ENCODE assay signal across 18 cellular contexts in the genomic region with DNA sequence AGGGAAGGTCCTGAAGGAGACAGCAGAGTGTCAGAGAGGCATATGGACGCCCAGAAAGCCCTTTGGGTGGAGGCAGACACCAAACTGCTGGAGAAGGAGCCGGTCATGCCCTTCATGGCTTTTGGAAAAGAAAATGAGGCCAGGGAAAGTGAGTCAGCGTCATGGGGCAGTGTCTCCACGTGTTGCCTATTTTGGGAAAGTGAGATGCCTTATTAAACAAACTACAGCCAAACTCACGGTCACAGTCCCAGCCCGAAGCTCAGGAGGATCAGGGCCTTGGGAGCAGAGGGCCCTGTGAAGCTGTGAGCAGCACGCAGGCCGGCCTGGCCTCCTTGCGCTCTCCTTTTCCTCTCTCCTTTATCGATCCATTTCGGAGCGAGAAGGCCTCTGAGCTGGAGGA. TPM values are rescaled to one million over a fixed set of nuclear protein-coding genes. Genes with fewer than 3 reads are reported as not detected.
DNase-seq lines count a peak whose midpoint lies in the region; ATAC-seq and TF ChIP-seq lines count a peak whose summit lies in the region.
"Had no signal": no experiment of that assay in that cellular context is flagged by ENCODE, and none has a peak within 500 bp of the region (broad histone marks: within the 10 kb centered on the region; RNA-seq: fewer than 3 reads in every experiment).

No MANE protein-coding gene starts in this region.

- H3K27ac ChIP-seq in esophagus squamous epithelium = peak overlapping the region in 3 of 4 donors; percentile 25 to 57 (median 38)
- H3K27ac ChIP-seq in skeletal muscle tissue (ENCODE audit: low read depth, low read length) = peak overlapping the region; percentile 87
- H3K27ac ChIP-seq: pancreas had no signal

- 72% methylated on average over 9 to 12 of the region's 12 CpGs for WGBS in esophagus squamous epithelium, 2 donors

- no peak for TF ChIP-seq POLR2A in esophagus squamous epithelium (IDR thresholded peaks at IDR 0.05)

- no peaks in the 10 kb centered on the region for H3K9me3 ChIP-seq in esophagus squamous epithelium
- no peaks in the 10 kb centered on the region for H3K9me3 ChIP-seq in skeletal muscle tissue (ENCODE audit: control insufficient read depth in 3 of 3, low read length in 3 of 3)
- H3K9me3 ChIP-seq: pancreas had no signal

- DNase-seq in GM04503 (ENCODE audit: low read depth) (peak; percentile 16), esophagus squamous epithelium (lab: John Stamatoyannopoulos, UW) (no peak), islet precursor cell (peak; percentile 33), HuH-7.5 (ENCODE audit: low spot score) (no peak)
- DNase-seq: activated CD8-positive, alpha-beta T cell treated with anti-CD3 and anti-CD28 coated beads for 36 hours; activated T-cell treated with anti-CD3 and anti-CD28 coated beads, Interleukin-2, amount 50 U/mL, for 4 hours; CD4-positive, CD25-positive, alpha-beta regulatory T cell; DMS53; effector CD4-positive, alpha-beta T cell; foreskin melanocyte; H7; NCI-H1436 treated with DMSO at 0.1 percent for 48 hours had no signal

- intact Hi-C loops in esophagus squamous epithelium (cut with DNase I) = no loop called here

- TF ChIP-seq CTCF in esophagus squamous epithelium (IDR thresholded peaks at IDR 0.05) = no peak

- peak overlapping the region in 1 of 3 donors; percentile 84 for H3K9ac ChIP-seq in skeletal muscle tissue (ENCODE audit: low read depth in 1 of 3, low read length in 3 of 3)

- H3K36me3 ChIP-seq in esophagus squamous epithelium (peaks cover 0 to 4% (median 0%) of the 10 kb centered on the region in 3 donors), skeletal muscle tissue (ENCODE audit: control insufficient read depth in 3 of 3, insufficient read depth in 3 of 3, low read length in 3 of 3) (peaks cover 0 to 2% (median 0%) of the 10 kb centered on the region in 3 donors)
- H3K36me3 ChIP-seq: pancreas had no signal

- H3K4me1 ChIP-seq in esophagus squamous epithelium (peaks cover 0 to 46% (median 12%) of the 10 kb centered on the region in 3 donors), skeletal muscle tissue (ENCODE audit: control insufficient read depth in 3 of 3, insufficient read depth in 3 of 3, low read length in 3 of 3) (peaks cover 29 to 64% (median 59%) of the 10 kb centered on the region in 3 donors)

- H3K4me3 ChIP-seq in esophagus squamous epithelium (no peak overlapping the region), skeletal muscle tissue (ENCODE audit: low read length in 3 of 3) (peak overlapping the region in 2 of 3 donors; percentile 1 to 49)
- H3K4me3 ChIP-seq: pancreas had no signal

- H3K27me3 ChIP-seq in esophagus squamous epithelium (no peaks in the 10 kb centered on the region), skeletal muscle tissue (ENCODE audit: control insufficient read depth in 3 of 3, insufficient read depth in 3 of 3, low read length in 3 of 3) (no peaks in the 10 kb centered on the region)
- H3K27me3 ChIP-seq: pancreas had no signal

- no peak for ATAC-seq in GM19463 (IDR thresholded peaks at IDR 0.05; ENCODE audit: unreplicated experiment)
- no peak for ATAC-seq in esophagus mucosa
- no peak for ATAC-seq in HG03521 (IDR thresholded peaks at IDR 0.05; ENCODE audit: unreplicated experiment)
- ATAC-seq: activated CD8-positive, alpha-beta T cell treated with anti-CD3 and anti-CD28 coated beads for 36 hours; activated T-cell treated with anti-CD3 and anti-CD28 coated beads, Interleukin-2, amount 50 U/mL, for 4 hours; left lobe of liver; pancreas had no signal

RNA-seq across cellular contexts. Expression of gene RGS3, which starts 25.0 kb away (rescaled TPM):
- total RNA-seq in esophagus squamous epithelium (10 to 100 TPM in 3 of 4 donors, 1 to 10 TPM in 1; 9.7 to 16.3 (median 12.7) TPM), skeletal muscle tissue (48.0 TPM), esophagus mucosa (22.8 TPM)

Comparison
In these comparisons a context has a peak if more than half of its experiments do, and no peak if none do; other contexts are left out.
1. DNase-seq: peak in GM04503 (single experiment) and islet precursor cell (single experiment); none in esophagus squamous epithelium (single experiment) and HuH-7.5 (single experiment).
2. H3K4me3 ChIP-seq: peak in skeletal muscle tissue (2 of 3); none in esophagus squamous epithelium (0 of 4).